9 cellular contexts compared by ENCODE assay signal in genomic region chr9:124839612-124840299, GRCh38. TPM values are rescaled to one million over a fixed set of nuclear protein-coding genes. Genes with fewer than 3 reads are reported as not detected.
DNase-seq lines count a peak whose midpoint lies in the region; ATAC-seq and TF ChIP-seq lines count a peak whose summit lies in the region.
"Had no signal": no experiment of that assay in that cellular context is flagged by ENCODE, and none has a peak within 500 bp of the region (broad histone marks: within the 10 kb centered on the region; RNA-seq: fewer than 3 reads in every experiment).

No MANE protein-coding gene starts in this region.

- dilution Hi-C loops in IMR-90 (cut with HindIII; ENCODE audit: low sequenced_read_pairs, unreplicated experiment): no loop called here

- in situ Hi-C loops in IMR-90 (cut with MboI; ENCODE audit: low sequenced_read_pairs) (no loop called here), astrocyte of the spinal cord (cut with HindIII; ENCODE audit: low sequenced_read_pairs) (no loop called here)

- H4K20me1 ChIP-seq in IMR-90 (ENCODE audit: insufficient read depth, low read length): no peaks in the 10 kb centered on the region

- H4K91ac ChIP-seq in IMR-90 (ENCODE audit: insufficient read depth, low read depth, low read length): no peak overlapping the region

- no peak overlapping the region for H3K27ac Mint-ChIP-seq in CD8-positive, alpha-beta T cell

- no peak for DNase-seq in CD8-positive, alpha-beta T cell
- DNase-seq in IMR-90: peak; percentile 30
- no peak for DNase-seq in astrocyte of the spinal cord (ENCODE audit: low read depth, low spot score)
- peak; percentile 81 for DNase-seq in mesendoderm
- DNase-seq in nucleus accumbens (lab: John Stamatoyannopoulos, UW): no peak
- DNase-seq in NCI-H2196 (lab: John Stamatoyannopoulos, UW; ENCODE audit: unreplicated experiment): no peak
- DNase-seq: amygdala had no signal

- H2BK20ac ChIP-seq in IMR-90 (ENCODE audit: low read depth, low read length): no peak overlapping the region

- H3K56ac ChIP-seq in IMR-90 (ENCODE audit: extremely low read depth, insufficient read depth, low read length): no peak overlapping the region
- H3K56ac ChIP-seq in mesendoderm (ENCODE audit: low read length): peak overlapping the region; percentile 12

- H3K27me3 ChIP-seq in CD8-positive, alpha-beta T cell (ENCODE audit: insufficient read depth, low read length): no peaks in the 10 kb centered on the region
- H3K27me3 ChIP-seq in IMR-90 (ENCODE audit: control insufficient read depth, insufficient read depth, low read length) (no peaks in the 10 kb centered on the region), mesendoderm (ENCODE audit: insufficient read depth, low read length, poor library complexity) (no peaks in the 10 kb centered on the region)

- peak; percentile 28 for TF ChIP-seq CTCF in CD8-positive, alpha-beta T cell (IDR thresholded peaks at IDR 0.05)
- TF ChIP-seq CTCF in IMR-90 (conservative IDR thresholded peaks at IDR 0.05; ENCODE audit: low read depth, low read length) (peak; percentile 51), astrocyte of the spinal cord (IDR thresholded peaks at IDR 0.05; ENCODE audit: low read depth, low read length) (peak; percentile 71)

- H3K4me1 Mint-ChIP-seq in CD8-positive, alpha-beta T cell (ENCODE audit: low read depth): no peaks in the 10 kb centered on the region

- H3K36me3 ChIP-seq in CD8-positive, alpha-beta T cell (ENCODE audit: insufficient read depth, low read length): no peaks in the 10 kb centered on the region
- H3K36me3 ChIP-seq in IMR-90 (ENCODE audit: control insufficient read depth, insufficient read depth, low read length) (no peaks in the 10 kb centered on the region), mesendoderm (ENCODE audit: control insufficient read depth, insufficient read depth, low read length) (no peaks in the 10 kb centered on the region)

- peak overlapping the region; percentile 5 for H2AK9ac ChIP-seq in IMR-90 (replicated peaks; ENCODE audit: low read depth, low read length, poor library complexity)

- H3K4me3 ChIP-seq in CD8-positive, alpha-beta T cell (ENCODE audit: low read depth, low read length): no peak overlapping the region
- H3K4me3 ChIP-seq in IMR-90 (ENCODE audit: insufficient read depth, low read depth, low read length) (no peak overlapping the region), astrocyte of the spinal cord (ENCODE audit: low read depth, low read length) (no peak overlapping the region), mesendoderm (ENCODE audit: low read length) (no peak overlapping the region)

- H3K18ac ChIP-seq in IMR-90 (ENCODE audit: low read depth, low read length) (no peak overlapping the region), mesendoderm (ENCODE audit: low read length) (no peak overlapping the region)

- H3K4me3 Mint-ChIP-seq in CD8-positive, alpha-beta T cell: no peak overlapping the region

- H4K8ac ChIP-seq in IMR-90 (ENCODE audit: low read depth in 2 of 2, low read length in 2 of 2) (no peak overlapping the region), mesendoderm (ENCODE audit: low read depth, low read length) (no peak overlapping the region)

- 100% methylated on average over 1 of the region's 12 CpGs; no CpG with 5 or more reads in 1 of the 2 experiments for WGBS in IMR-90 (ENCODE audit: extremely low coverage in 2 of 2, insufficient read length in 1 of 2), 2 experiments
- WGBS in mesendoderm (ENCODE audit: extremely low coverage, insufficient coverage, low lambda C conversion rate): no CpG with 5 or more reads among the region's 12 CpGs

- POLR2A ChIA-PET in CD8-positive, alpha-beta T cell (lab: Charles Lee): no interaction called here
- POLR2A ChIA-PET in IMR-90 (lab: Charles Lee; ENCODE audit: unreplicated experiment): no interaction called here

- H2BK120ac ChIP-seq in IMR-90 (ENCODE audit: low read depth, low read length) (no peak overlapping the region), mesendoderm (ENCODE audit: low read depth, low read length) (no peak overlapping the region)

- H3K27me3 Mint-ChIP-seq in CD8-positive, alpha-beta T cell (ENCODE audit: low read depth): peaks cover 21% of the 10 kb centered on the region

- TF ChIP-seq POLR2A in IMR-90 (IDR thresholded peaks at IDR 0.05; ENCODE audit: low read depth, low read length): no peak

- intact Hi-C loops in CD8-positive, alpha-beta T cell (cut with DNase I, micrococcal nuclease): no loop called here
- intact Hi-C loops in IMR-90 (cut with micrococcal nuclease): loop anchor here (1.0 kb wide), 1 partner anchor 65 kb away; no protein-coding TSS in a partner anchor

- no peak overlapping the region for H2BK5ac ChIP-seq in IMR-90 (ENCODE audit: low read depth, low read length, poor library complexity, severe bottlenecking)
- H2BK5ac ChIP-seq in mesendoderm (ENCODE audit: low read length): no peak overlapping the region

- no peak overlapping the region for H3K27ac ChIP-seq in CD8-positive, alpha-beta T cell (ENCODE audit: low read depth, low read length)
- H3K27ac ChIP-seq in IMR-90 (ENCODE audit: insufficient read depth, low read length) (no peak overlapping the region), mesendoderm (ENCODE audit: low read depth, low read length) (no peak overlapping the region)

- no peak overlapping the region for H3K14ac ChIP-seq in IMR-90 (replicated peaks; ENCODE audit: low read depth, low read length)

- H3K36me3 Mint-ChIP-seq in CD8-positive, alpha-beta T cell: no peaks in the 10 kb centered on the region

- H2BK15ac ChIP-seq in IMR-90 (ENCODE audit: low read depth, low read length) (no peak overlapping the region), mesendoderm (replicated peaks; ENCODE audit: low read depth) (no peak overlapping the region)

- H3K23ac ChIP-seq in IMR-90 (ENCODE audit: low read depth, low read length) (no peak overlapping the region), mesendoderm (ENCODE audit: low read length) (no peak overlapping the region)

- H2AFZ ChIP-seq in IMR-90 (replicated peaks; ENCODE audit: low read length, poor library complexity): peak overlapping the region; percentile 39

- H4K5ac ChIP-seq in IMR-90 (ENCODE audit: low read depth, low read length) (no peak overlapping the region), mesendoderm (ENCODE audit: low read length) (no peak overlapping the region)

- no peak overlapping the region for H3K4me2 ChIP-seq in IMR-90 (ENCODE audit: low read depth, low read length)
- no peak overlapping the region for H3K4me2 ChIP-seq in mesendoderm (ENCODE audit: low read length)

- no peaks in the 10 kb centered on the region for H3K79me2 ChIP-seq in mesendoderm (ENCODE audit: control insufficient read depth, insufficient read depth, low read length)

- no peaks in the 10 kb centered on the region for H3K4me1 ChIP-seq in CD8-positive, alpha-beta T cell (ENCODE audit: insufficient read depth, low read length)
- H3K4me1 ChIP-seq in IMR-90 (ENCODE audit: control insufficient read depth, insufficient read depth, low read length) (peaks cover 8% of the 10 kb centered on the region), mesendoderm (ENCODE audit: control insufficient read depth, low read depth, low read length) (no peaks in the 10 kb centered on the region)

- CTCF ChIA-PET in CD8-positive, alpha-beta T cell (lab: Charles Lee): interaction anchor here (0.9 to 2.7 kb wide), 3 partner anchors 13 to 79 kb away, joined by 3 to 21 read pairs (median 4); partner anchors contain the start of gene WDR38
- CTCF ChIA-PET in IMR-90 (lab: Yijun Ruan, JAX): interaction anchor here (0.6 to 1.6 kb wide), 8 partner anchors 10 to 288 kb away, joined by 3 to 16 read pairs (median 5); partner anchors contain the start of genes NR6A1 and WDR38

- H3K4ac ChIP-seq in IMR-90 (ENCODE audit: low read depth, low read length) (no peak overlapping the region), mesendoderm (ENCODE audit: low read depth, low read length) (no peak overlapping the region)

- H3K9ac ChIP-seq in IMR-90 (ENCODE audit: low read depth, low read length) (no peak overlapping the region), mesendoderm (ENCODE audit: low read length) (no peak overlapping the region)

- H3K79me1 ChIP-seq in IMR-90 (ENCODE audit: low read depth in 1 of 2, low read length in 2 of 2) (no peaks in the 10 kb centered on the region), mesendoderm (ENCODE audit: low read length) (no peaks in the 10 kb centered on the region)

- BruUV-seq in IMR-90 (replicated peaks; lab: Mats Ljungman, UMichigan): no TSS peak

- H3K9me3 ChIP-seq in CD8-positive, alpha-beta T cell (ENCODE audit: low read length): no peaks in the 10 kb centered on the region
- H3K9me3 ChIP-seq in IMR-90 (ENCODE audit: control insufficient read depth, insufficient read depth, low read length): no peaks in the 10 kb centered on the region

- H2AK5ac ChIP-seq in IMR-90 (ENCODE audit: low read depth, low read length): no peak overlapping the region; the same call in 1 of the 2 replicates
- H2AK5ac ChIP-seq in mesendoderm (ENCODE audit: low read length): no peak overlapping the region

- no peaks in the 10 kb centered on the region for H3K9me3 Mint-ChIP-seq in CD8-positive, alpha-beta T cell

- no peaks in the 10 kb centered on the region for H3K9me1 ChIP-seq in IMR-90 (ENCODE audit: insufficient read depth, low read length)

- ATAC-seq in CD8-positive, alpha-beta T cell: no peak
- peak; percentile 73 for ATAC-seq in IMR-90 (ENCODE audit: low read depth)
- no peak for ATAC-seq in HG02763 (IDR thresholded peaks at IDR 0.05; ENCODE audit: unreplicated experiment)
- no peak for ATAC-seq in GM18858 (IDR thresholded peaks at IDR 0.05; ENCODE audit: unreplicated experiment)

- peak; percentile 42 for TF ChIP-seq RAD21 in IMR-90 (IDR thresholded peaks at IDR 0.05; ENCODE audit: low read length)

TF ChIP-seq in IMR-90, 13 proteins besides CTCF, POLR2A, EP300 and RAD21 (continues in another document):
- TF ChIP-seq FOS (IDR thresholded peaks at IDR 0.05; ENCODE audit: low read depth, low read length): no peak

RNA-seq across cellular contexts. Expression of gene WDR38, which starts 13.5 kb away (rescaled TPM):
- not detected for total RNA-seq in CD8-positive, alpha-beta T cell
- total RNA-seq in IMR-90 (2012; rRNA removed): not detected in 2 replicates
- not detected in 2 replicates for polyA plus RNA-seq in IMR-90 (2012; rRNA removed)
- polyA plus RNA-seq in IMR-90 (2012; cell fraction: cytosol; rRNA removed): not detected in 2 replicates
- not detected in 2 replicates for polyA plus RNA-seq in IMR-90 (2012; cell fraction: nucleus; rRNA removed; ENCODE audit: low replicate concordance)
- not detected for polyA plus RNA-seq in mesendoderm (2013, experiment 1 of 2)
- polyA plus RNA-seq in mesendoderm (2013, experiment 2 of 2): not detected

RNA-seq across cellular contexts. Expression of gene RPL35, which starts 22.0 kb away (rescaled TPM):
- total RNA-seq in CD8-positive, alpha-beta T cell: 1,000 to 10,000 TPM; 1,798 to 1,805 TPM
- 881 and 1,151 TPM in 2 replicates for total RNA-seq in IMR-90 (2012; rRNA removed)
- 1,650 and 1,735 TPM in 2 replicates for polyA plus RNA-seq in IMR-90 (2012; rRNA removed)
- 3,661 and 4,271 TPM in 2 replicates for polyA plus RNA-seq in IMR-90 (2012; cell fraction: cytosol; rRNA removed)
- 742 and 1,804 TPM in 2 replicates for polyA plus RNA-seq in IMR-90 (2012; cell fraction: nucleus; rRNA removed; ENCODE audit: low replicate concordance)
- 5,500 TPM for polyA plus RNA-seq in mesendoderm (2013, experiment 1 of 2)
- polyA plus RNA-seq in mesendoderm (2013, experiment 2 of 2): 5,550 TPM

RNA-seq across cellular contexts. Expression of gene ARPC5L, which starts 22.2 kb away (rescaled TPM):
- 10 to 100 TPM; 43.2 to 45.5 TPM for total RNA-seq in CD8-positive, alpha-beta T cell
- total RNA-seq in IMR-90 (2012; rRNA removed): 11.1 and 19.7 TPM in 2 replicates
- polyA plus RNA-seq in IMR-90 (2012; rRNA removed): 53.8 and 57.4 TPM in 2 replicates
- 40.2 and 49.0 TPM in 2 replicates for polyA plus RNA-seq in IMR-90 (2012; cell fraction: cytosol; rRNA removed)
- 25.4 and 61.2 TPM in 2 replicates for polyA plus RNA-seq in IMR-90 (2012; cell fraction: nucleus; rRNA removed; ENCODE audit: low replicate concordance)
- 67.4 TPM for polyA plus RNA-seq in mesendoderm (2013, experiment 1 of 2)
- 66.9 TPM for polyA plus RNA-seq in mesendoderm (2013, experiment 2 of 2)

Comparison
In these comparisons a context has a peak if more than half of its experiments do, and no peak if none do; other contexts are left out.
1. DNase-seq: peak in IMR-90 (single experiment) and mesendoderm (single experiment); none in CD8-positive, alpha-beta T cell (0 of 7), astrocyte of the spinal cord (single experiment), nucleus accumbens (0 of 56) and NCI-H2196 (single experiment).
2. Peak in every context shown above with its lines, with median percentiles within 50 percentile points of each other: CTCF ChIP-seq.